In genomic region chr13:38421590-38422560, GRCh38 we compare ENCODE assay signal across 19 cellular contexts.
DNase-seq lines count a peak whose midpoint lies in the region; TF ChIP-seq lines count a peak whose summit lies in the region.
"Had no signal": no experiment of that assay in that cellular context is flagged by ENCODE, and none has a peak within 500 bp of the region (broad histone marks: within the 10 kb centered on the region; RNA-seq: fewer than 3 reads in every experiment).

No MANE protein-coding gene starts in this region.

- BruUV-seq in Calu3 (replicated peaks; lab: Mats Ljungman, UMichigan): no TSS peak

- H3K27me3 Mint-ChIP-seq in Calu3 (ENCODE audit: unreplicated experiment): no peaks in the 10 kb centered on the region
- H3K27me3 Mint-ChIP-seq: CD4-positive, CD25-positive, alpha-beta regulatory T cell had no signal

- DNase-seq in GM23248: peak; percentile 58
- DNase-seq in NCI-H226: peak; percentile 61
- DNase-seq in epithelial cell of prostate (ENCODE audit: low read depth, low spot score): no peak
- peak; percentile 90 for DNase-seq in iris pigment epithelial cell (ENCODE audit: low read depth)
- DNase-seq in NCI-H748 (lab: John Stamatoyannopoulos, UW; ENCODE audit: unreplicated experiment): no peak
- DNase-seq in MM.1S: no peak
- no peak for DNase-seq in Calu3
- DNase-seq: ACHN; CD4-positive, CD25-positive, alpha-beta regulatory T cell; DMS79; GDM1; HFFc6; KBM-7; NCI-H1105; NCI-H1694 treated with DMSO at 0.1 percent for 48 hours; NCI-H446; NCI-H748 treated with DMSO at 0.1 percent for 48 hours; SHP77 treated with DMSO at 0.1 percent for 48 hours had no signal

- H3K4me3 ChIP-seq in GM23248: no peak overlapping the region
- H3K4me3 ChIP-seq in MM.1S (ENCODE audit: low read length): no peak overlapping the region
- H3K4me3 ChIP-seq: GM23338 had no signal

- H3K9me2 ChIP-seq in GM23248 (ENCODE audit: insufficient read depth) (no peaks in the 10 kb centered on the region), MM.1S (replicated peaks; ENCODE audit: insufficient read depth, low read length) (no peaks in the 10 kb centered on the region)

- no peaks in the 10 kb centered on the region for H3K79me2 ChIP-seq in GM23248 (ENCODE audit: insufficient read depth)
- no peaks in the 10 kb centered on the region for H3K79me2 ChIP-seq in MM.1S (ENCODE audit: low read length)

- intact Hi-C loops in Calu3 (cut with micrococcal nuclease; ENCODE audit: unreplicated experiment): no loop called here

- no peaks in the 10 kb centered on the region for H3K36me3 Mint-ChIP-seq in Calu3 (ENCODE audit: insufficient read depth, unreplicated experiment)
- H3K36me3 Mint-ChIP-seq: CD4-positive, CD25-positive, alpha-beta regulatory T cell had no signal

- no peak for TF ChIP-seq CTCF in MM.1S (IDR thresholded peaks at IDR 0.05; ENCODE audit: low read length)
- TF ChIP-seq CTCF in Calu3 (IDR thresholded peaks at IDR 0.05; ENCODE audit: unreplicated experiment): no peak

- peaks cover 14% of the 10 kb centered on the region; the same call in 1 of the 2 replicates for H3K4me1 ChIP-seq in GM23248 (ENCODE audit: insufficient read depth)
- no peaks in the 10 kb centered on the region for H3K4me1 ChIP-seq in MM.1S (ENCODE audit: low read length)

- H3K36me3 ChIP-seq in GM23248 (ENCODE audit: low read depth) (no peaks in the 10 kb centered on the region), MM.1S (replicated peaks; ENCODE audit: insufficient read depth, low read length) (no peaks in the 10 kb centered on the region)

- in situ Hi-C loops in GM23248 (cut with MboI): no loop called here

- H3K27me3 ChIP-seq in GM23248 (replicated peaks; ENCODE audit: insufficient read depth): no peaks in the 10 kb centered on the region
- H3K27me3 ChIP-seq in MM.1S (replicated peaks; ENCODE audit: insufficient read depth, low read length): no peaks in the 10 kb centered on the region

- no peaks in the 10 kb centered on the region for H3F3A ChIP-seq in GM23248 (ENCODE audit: insufficient read depth)
- H3F3A ChIP-seq in MM.1S (ENCODE audit: insufficient read depth, low read length): 0 out of 2 replicates have a peak, but pooled peaks cover 5% of the 10 kb centered on the region

- no peak overlapping the region for H3K27ac Mint-ChIP-seq in Calu3 (ENCODE audit: unreplicated experiment)
- H3K27ac Mint-ChIP-seq: CD4-positive, CD25-positive, alpha-beta regulatory T cell; GM23338; HFFc6 had no signal

- no peaks in the 10 kb centered on the region for H3K9me3 Mint-ChIP-seq in Calu3 (ENCODE audit: low read depth, unreplicated experiment)
- H3K9me3 Mint-ChIP-seq: GM23338, HFFc6 had no signal

- no peaks in the 10 kb centered on the region for H4K20me1 ChIP-seq in GM23248 (ENCODE audit: insufficient read depth)
- no peaks in the 10 kb centered on the region for H4K20me1 ChIP-seq in MM.1S (ENCODE audit: insufficient read depth, low read length)

- H3K27ac ChIP-seq in GM23248: no peak overlapping the region
- H3K27ac ChIP-seq in epithelial cell of prostate: peak overlapping the region; percentile 36
- no peak overlapping the region for H3K27ac ChIP-seq in MM.1S (ENCODE audit: low read length)

- H3K4me2 ChIP-seq in GM23248 (ENCODE audit: unreplicated experiment) (no peak overlapping the region), MM.1S (ENCODE audit: low read depth, low read length) (no peak overlapping the region)
- H3K4me2 ChIP-seq: GM23338 had no signal

- H3K9me3 ChIP-seq in GM23248 (ENCODE audit: low read depth): no peaks in the 10 kb centered on the region
- H3K9me3 ChIP-seq in MM.1S (replicated peaks; ENCODE audit: insufficient read depth, low read length): no peaks in the 10 kb centered on the region

- H3K4me1 Mint-ChIP-seq in Calu3 (ENCODE audit: low read depth, unreplicated experiment): no peaks in the 10 kb centered on the region
- H3K4me1 Mint-ChIP-seq: CD4-positive, CD25-positive, alpha-beta regulatory T cell had no signal

- H2AFZ ChIP-seq in GM23248: no peak overlapping the region
- H2AFZ ChIP-seq in MM.1S (ENCODE audit: low read length): no peak overlapping the region
- H2AFZ ChIP-seq: GM23338 had no signal

- H3K4me3 Mint-ChIP-seq in Calu3 (ENCODE audit: low read depth, unreplicated experiment): no peak overlapping the region
- H3K4me3 Mint-ChIP-seq: CD4-positive, CD25-positive, alpha-beta regulatory T cell; GM23338; HFFc6 had no signal

- H3K9ac ChIP-seq in GM23248: no peak overlapping the region
- no peak overlapping the region for H3K9ac ChIP-seq in MM.1S (ENCODE audit: low read length)

- CTCF ChIA-PET in Calu3 (lab: Charles Lee): interaction anchor here (0.7 kb wide), 1 partner anchor 975 kb away, joined by 3 read pairs; no protein-coding TSS in a partner anchor

- 88 to 97% methylated on average over 5 of the region's 5 CpGs for WGBS in GM23248 (ENCODE audit: low coverage in 1 of 2, low lambda C conversion rate in 2 of 2, missing lambda C conversion rate in 2 of 2), 2 experiments

Comparison
In these comparisons a context has a peak if more than half of its experiments do, and no peak if none do; other contexts are left out.
1. DNase-seq: peak in GM23248 (single experiment), NCI-H226 (single experiment) and iris pigment epithelial cell (single experiment); none in epithelial cell of prostate (single experiment), NCI-H748 (single experiment), MM.1S (single experiment) and Calu3 (single experiment).